Comparison of ENCODE assay signal across 8 cellular contexts in genomic region chr20:32761831-32762753, GRCh38. TPM values are rescaled to one million over a fixed set of nuclear protein-coding genes. Genes with fewer than 3 reads are reported as not detected.
DNase-seq lines count a peak whose midpoint lies in the region; ATAC-seq and TF ChIP-seq lines count a peak whose summit lies in the region.

Gene DNMT3B, plus strand, starts transcription at chr20:32762385. Its CDS starts 17,939 bp downstream, at chr20:32780324.

- H3K9me3 ChIP-seq in MG63 (no peaks in the 10 kb centered on the region), adrenal gland (replicated peaks in 1 of 3) (no peaks in the 10 kb centered on the region), right atrium auricular region (no peaks in the 10 kb centered on the region), aorta (ENCODE audit: control insufficient read depth, low read length) (no peaks in the 10 kb centered on the region)

- H3K27ac ChIP-seq in adrenal gland (no peak within 1 kb of the TSS), right atrium auricular region (no peak within 1 kb of the TSS), aorta (ENCODE audit: low read depth in 1 of 2, low read length in 2 of 2) (no peak within 1 kb of the TSS)

- no peaks in the 10 kb centered on the region for H3K36me3 ChIP-seq in MG63
- H3K36me3 ChIP-seq in adrenal gland (replicated peaks in 1 of 2) = no peaks in the 10 kb centered on the region
- no peaks in the 10 kb centered on the region for H3K36me3 ChIP-seq in right atrium auricular region
- H3K36me3 ChIP-seq in aorta (ENCODE audit: control insufficient read depth in 1 of 2, insufficient read depth in 2 of 2, low read length in 1 of 2) = no peaks in the 10 kb centered on the region

- TF ChIP-seq CTCF in adrenal gland (IDR thresholded peaks at IDR 0.05) = peak in 2 of 6 experiments; percentile 31 to 44
- peak; percentile 14 to 36 for TF ChIP-seq CTCF in right atrium auricular region (IDR thresholded peaks at IDR 0.05)

- H3K4me1 ChIP-seq in adrenal gland (replicated peaks in 1 of 2) (peaks cover 14% of the 10 kb centered on the region in 2 donors), right atrium auricular region (peaks cover 0 to 18% of the 10 kb centered on the region in 2 donors), aorta (ENCODE audit: control insufficient read depth in 1 of 2, insufficient read depth in 2 of 2, low read length in 2 of 2) (no peaks in the 10 kb centered on the region)

- DNase-seq in DMS53 treated with DMSO at 0.1 percent for 48 hours (lab: John Stamatoyannopoulos, UW; ENCODE audit: unreplicated experiment) (peak; percentile 31), MG63 (peak; percentile 94), SW480 (ENCODE audit: low spot score) (peak; percentile 86), adrenal gland (peak; percentile 65 to 85 (median 76)), right atrium auricular region (ENCODE audit: low spot score) (no peak), putamen (ENCODE audit: low spot score) (peak; percentile 56), aorta (peak; percentile 85 to 93)

- intact Hi-C loops in adrenal gland (cut with DNase I) = no loop called here
- intact Hi-C loops in aorta (cut with DNase I) = no loop called here

- no peaks in the 10 kb centered on the region for H3K27me3 ChIP-seq in MG63
- no peaks in the 10 kb centered on the region for H3K27me3 ChIP-seq in adrenal gland
- no peaks in the 10 kb centered on the region for H3K27me3 ChIP-seq in right atrium auricular region
- peaks cover 0 to 1% of the 10 kb centered on the region in 2 donors for H3K27me3 ChIP-seq in aorta (ENCODE audit: control insufficient read depth in 1 of 2, insufficient read depth in 2 of 2, low read length in 1 of 2)

- TF ChIP-seq POLR2A in adrenal gland (IDR thresholded peaks at IDR 0.05) = no peak

- peak within 1 kb of the TSS; percentile 78 for H3K4me3 ChIP-seq in MG63
- H3K4me3 ChIP-seq in adrenal gland = peak within 1 kb of the TSS; percentile 56 to 100 (median 88)
- H3K4me3 ChIP-seq in right atrium auricular region = peak within 1 kb of the TSS; percentile 70 to 78
- H3K4me3 ChIP-seq in aorta (ENCODE audit: low read length in 2 of 2) = peak within 1 kb of the TSS; percentile 46 to 86

- ATAC-seq in GM21737 (IDR thresholded peaks at IDR 0.05; ENCODE audit: unreplicated experiment) = peak; percentile 52
- ATAC-seq in aorta (ENCODE audit: low FRiP score) = peak; percentile 84

- WGBS in adrenal gland, 4 donors = 0% methylated on average over 7 to 92 of the region's 92 CpGs; no CpG with 5 or more reads in 1 of the 4 donors
- WGBS in aorta, 2 donors = 1% methylated on average over 31 to 92 of the region's 92 CpGs

RNA-seq across cellular contexts. Expression of gene DNMT3B, which starts in this region (rescaled TPM):
- 5.6 and 6.6 TPM in 2 replicates for total RNA-seq in MG63 (2014; rRNA removed; shearing (Covaris generic); ENCODE audit: low replicate concordance)
- total RNA-seq in adrenal gland = 1 to 10 TPM in 3 of 8 donors, under 1 TPM in 4, not detected in 1; 0.12 to 1.6 (median 0.87) TPM
- 1 to 10 TPM in 1 of 3 donors, under 1 TPM in 2; 0.44 to 2.0 (median 0.81) TPM for polyA plus RNA-seq in adrenal gland
- total RNA-seq in right atrium auricular region = under 1 TPM; 0.24 to 0.44 TPM
- total RNA-seq in aorta = 1 to 10 TPM in 1 of 2 donors, under 1 TPM in 1; 0.71 to 1.9 TPM
- polyA plus RNA-seq in aorta = under 1 TPM; 0.25 to 0.79 TPM
